ENCODE assay signal across 9 cellular contexts in the genomic region with DNA sequence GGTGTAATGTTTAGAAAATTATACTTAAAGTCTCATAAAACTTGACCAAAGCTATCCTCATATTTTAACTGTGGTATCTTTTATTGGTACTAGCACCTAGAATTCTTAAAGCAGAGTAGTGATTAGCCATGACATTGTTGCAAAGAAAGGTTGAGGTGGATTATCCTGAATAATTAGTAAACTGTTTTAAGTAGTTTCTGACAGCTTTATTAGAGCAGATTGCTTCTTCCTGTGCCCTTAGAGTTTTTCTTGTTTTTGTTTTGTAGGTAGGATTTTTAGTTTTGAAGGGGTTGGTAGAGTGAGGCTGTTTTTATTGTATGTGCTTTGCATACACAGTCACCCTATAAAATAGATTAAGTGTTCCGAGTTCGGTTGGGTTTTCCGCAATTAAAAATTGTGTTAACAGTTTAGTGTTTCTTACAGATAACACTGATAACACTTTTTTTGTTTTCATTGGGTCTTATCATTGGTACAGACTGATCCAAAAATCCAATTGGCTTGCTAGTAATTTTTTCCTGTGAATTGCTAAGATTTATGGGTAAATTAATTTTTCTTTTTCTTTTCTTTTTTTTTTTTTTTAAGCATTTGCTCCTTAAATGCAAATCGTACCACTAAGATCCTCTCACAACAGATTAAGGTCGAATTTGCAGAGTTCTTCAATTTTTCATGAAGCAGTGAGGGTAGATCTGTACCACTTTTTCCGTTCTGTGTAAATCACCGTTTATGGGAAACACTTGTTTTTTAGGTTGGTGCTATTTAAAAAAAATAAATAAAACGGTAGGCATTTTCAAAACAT. TPM values are rescaled to one million over a fixed set of nuclear protein-coding genes. Genes with fewer than 3 reads are reported as not detected.
A peak's percentile ranks its signal among the peaks of the same experiment; 100 is the strongest.
DNase-seq lines count a peak whose midpoint lies in the region; ATAC-seq lines count a peak whose summit lies in the region.
"Had no signal": no experiment of that assay in that cellular context is flagged by ENCODE, and none has a peak within 500 bp of the region (broad histone marks: within the 10 kb centered on the region; RNA-seq: fewer than 3 reads in every experiment).

No MANE protein-coding gene starts in this region.

- H3K36me3 ChIP-seq in iPS-20b (ENCODE audit: insufficient read depth, low read depth, low read length) (peaks cover 57% of the 10 kb centered on the region), stomach smooth muscle (ENCODE audit: control insufficient read depth in 2 of 2, insufficient read depth in 2 of 2, low read length in 2 of 2) (peaks cover 11 to 14% of the 10 kb centered on the region in 2 donors)

- DNase-seq in NCI-H82 (lab: John Stamatoyannopoulos, UW) (peak; percentile 19), NCI-H82 treated with DMSO at 0.1 percent for 48 hours (lab: John Stamatoyannopoulos, UW; ENCODE audit: unreplicated experiment) (no peak), islet precursor cell (no peak), SKM-1 treated with dmso at 0.1 percent for 144 hours (lab: John Stamatoyannopoulos, UW; ENCODE audit: unreplicated experiment) (no peak)
- DNase-seq in activated CD8-positive, alpha-beta T cell treated with anti-CD3 and anti-CD28 coated beads, Interleukin-2, amount 10 ng/mL, durations not matched to agents 7 days and 5 days: no peak
- DNase-seq: SW 1271 had no signal

- H3K27me3 ChIP-seq in iPS-20b (ENCODE audit: insufficient read depth, low read length) (no peaks in the 10 kb centered on the region), stomach smooth muscle (ENCODE audit: control insufficient read depth in 1 of 2, insufficient read depth in 2 of 2, low read length in 2 of 2) (no peaks in the 10 kb centered on the region)

- H3K9me3 ChIP-seq in iPS-20b (ENCODE audit: insufficient read depth, low read depth, low read length) (no peaks in the 10 kb centered on the region), stomach smooth muscle (ENCODE audit: control insufficient read depth in 2 of 2, low read length in 2 of 2) (no peaks in the 10 kb centered on the region)

- peaks cover 64% of the 10 kb centered on the region for H3K36me3 Mint-ChIP-seq in activated CD8-positive, alpha-beta T cell treated with anti-CD3 and anti-CD28 coated beads, Interleukin-2, amount 10 ng/mL, durations not matched to agents 7 days and 5 days (ENCODE audit: low read depth)

- H3K4me1 Mint-ChIP-seq in activated CD8-positive, alpha-beta T cell treated with anti-CD3 and anti-CD28 coated beads, Interleukin-2, amount 10 ng/mL, durations not matched to agents 7 days and 5 days (ENCODE audit: low read depth): peaks cover 55% of the 10 kb centered on the region

- POLR2A ChIA-PET in activated CD8-positive, alpha-beta T cell treated with anti-CD3 and anti-CD28 coated beads, Interleukin-2, amount 10 ng/mL, durations not matched to agents 7 days and 5 days (lab: Charles Lee): interaction anchor here (1.1 kb wide), 1 partner anchor 450 kb away, joined by 6 read pairs; no protein-coding TSS in a partner anchor

- H3K4me1 ChIP-seq in iPS-20b (ENCODE audit: insufficient read depth, low read length) (peaks cover 17% of the 10 kb centered on the region; the same call in 1 of the 2 replicates), stomach smooth muscle (ENCODE audit: control insufficient read depth, insufficient read depth, low read length) (peaks cover 26% of the 10 kb centered on the region)

- H3K27ac Mint-ChIP-seq in activated CD8-positive, alpha-beta T cell treated with anti-CD3 and anti-CD28 coated beads, Interleukin-2, amount 10 ng/mL, durations not matched to agents 7 days and 5 days: peak overlapping the region; percentile 60

- H3K4me3 ChIP-seq in iPS-20b (ENCODE audit: low read length) (peak overlapping the region; percentile 87), stomach smooth muscle (ENCODE audit: low read length in 2 of 2) (peak overlapping the region; percentile 93 to 95)

- CTCF ChIA-PET in activated CD8-positive, alpha-beta T cell treated with anti-CD3 and anti-CD28 coated beads, Interleukin-2, amount 10 ng/mL, durations not matched to agents 7 days and 5 days (lab: Charles Lee): interaction anchor here (0.9 to 4.6 kb wide), 9 partner anchors 11 to 547 kb away, joined by 3 to 26 read pairs (median 4); a partner anchor contains a TSS

- no peaks in the 10 kb centered on the region for H3K27me3 Mint-ChIP-seq in activated CD8-positive, alpha-beta T cell treated with anti-CD3 and anti-CD28 coated beads, Interleukin-2, amount 10 ng/mL, durations not matched to agents 7 days and 5 days (ENCODE audit: low read depth)

- H3K27ac ChIP-seq in iPS-20b (ENCODE audit: low read length) (no peak overlapping the region), stomach smooth muscle (ENCODE audit: low read length) (no peak overlapping the region)

- ATAC-seq in activated CD8-positive, alpha-beta T cell treated with anti-CD3 and anti-CD28 coated beads, Interleukin-2, amount 10 ng/mL, durations not matched to agents 7 days and 5 days: no peak
- no peak for ATAC-seq in HG03460 (IDR thresholded peaks at IDR 0.05; ENCODE audit: unreplicated experiment)

- H3K9me3 Mint-ChIP-seq in activated CD8-positive, alpha-beta T cell treated with anti-CD3 and anti-CD28 coated beads, Interleukin-2, amount 10 ng/mL, durations not matched to agents 7 days and 5 days (ENCODE audit: insufficient read depth): no peaks in the 10 kb centered on the region

- H3K9ac ChIP-seq in iPS-20b (ENCODE audit: low read depth, low read length) (peak overlapping the region; percentile 100; the same call in 1 of the 2 replicates), stomach smooth muscle (ENCODE audit: low read length in 2 of 2) (peak overlapping the region in 1 of 2 donors; percentile 100)

- peak overlapping the region; percentile 98 for H3K4me3 Mint-ChIP-seq in activated CD8-positive, alpha-beta T cell treated with anti-CD3 and anti-CD28 coated beads, Interleukin-2, amount 10 ng/mL, durations not matched to agents 7 days and 5 days

RNA-seq across cellular contexts. Expression of a gene that starts 2.1 kb away (rescaled TPM):
- 1 to 10 TPM in 1 of 2 experiments, under 1 TPM in 1; 0.97 to 1.3 TPM for total RNA-seq in activated CD8-positive, alpha-beta T cell treated with anti-CD3 and anti-CD28 coated beads, Interleukin-2, amount 10 ng/mL, durations not matched to agents 7 days and 5 days

RNA-seq across cellular contexts. Expression of a gene that starts 3.0 kb away (rescaled TPM):
- 100 to 1,000 TPM; 114 to 122 TPM for total RNA-seq in activated CD8-positive, alpha-beta T cell treated with anti-CD3 and anti-CD28 coated beads, Interleukin-2, amount 10 ng/mL, durations not matched to agents 7 days and 5 days
